Comparison of ENCODE assay signal across 1 cellular context in the genomic region with DNA sequence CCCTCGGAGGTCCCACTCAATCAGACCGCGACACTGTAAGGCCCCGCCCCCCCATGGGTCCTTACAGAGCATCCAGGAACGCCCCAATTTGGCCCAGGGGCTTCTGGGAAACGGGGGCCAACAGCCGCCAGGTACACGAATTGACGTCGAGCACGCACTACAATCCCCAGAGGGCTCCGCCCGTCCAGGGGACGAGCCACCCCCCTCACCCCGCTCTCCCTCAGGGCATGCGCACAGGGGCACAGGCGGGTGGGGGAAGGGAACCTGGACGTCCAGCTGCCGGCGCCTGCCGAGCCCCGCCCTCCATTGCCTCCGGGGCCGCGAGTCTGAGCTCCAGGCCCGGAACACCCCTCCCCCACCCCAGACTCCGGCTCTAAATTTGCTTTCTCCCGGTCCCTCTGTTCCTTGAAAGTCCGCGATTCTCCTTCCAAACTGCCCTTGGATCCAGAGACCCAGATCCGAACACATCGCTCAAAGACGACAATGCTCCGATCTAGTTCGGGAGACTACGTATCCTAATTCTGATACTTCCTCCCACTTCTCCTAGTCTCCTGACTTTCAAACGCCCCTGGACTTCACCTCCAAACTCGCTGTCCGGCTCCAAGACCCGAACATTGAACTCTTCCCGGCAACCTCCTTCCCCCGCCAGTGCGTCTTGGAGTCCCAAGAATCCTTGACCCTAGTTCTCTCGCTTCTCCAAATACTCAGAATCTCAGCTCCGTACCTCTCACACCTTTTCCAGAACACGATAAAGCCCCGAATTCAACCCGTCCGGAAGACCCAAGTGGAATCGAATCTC.
TF ChIP-seq lines count a peak whose summit lies in the region.

No MANE protein-coding gene starts in this region.

TF ChIP-seq in K562, 482 proteins besides CTCF, POLR2A, EP300 and RAD21 (continued from another document and continues in another):
- TF ChIP-seq MTA1 (IDR thresholded peaks at IDR 0.05; ENCODE audit: borderline replicate concordance) (peak; percentile 94), ELF4 (CRISPR knock-in tag; IDR thresholded peaks at IDR 0.05) (no peak; the same call in 1 of the 2 replicates), NR2C2 (CRISPR knock-in tag; IDR thresholded peaks at IDR 0.05) (peak; percentile 87), NR2C2 (tag; IDR thresholded peaks at IDR 0.05) (peak; percentile 85), MIER1 (IDR thresholded peaks at IDR 0.05; ENCODE audit: low read depth) (peak; percentile 73; the same call in 1 of the 2 replicates), CHD2 (IDR thresholded peaks at IDR 0.05; ENCODE audit: low read depth, low read length) (peak; percentile 78), TAF1 (IDR thresholded peaks at IDR 0.05; ENCODE audit: control insufficient read depth, extremely low read depth, insufficient read depth, low read length, severe bottlenecking) (peak; percentile 77), ETV5 (CRISPR knock-in tag; IDR thresholded peaks at IDR 0.05; ENCODE audit: low read depth) (peak; percentile 75; the same call in 1 of the 2 replicates), COPS2 (conservative IDR thresholded peaks at IDR 0.05) (no peak), RHOXF2B (CRISPR knock-in tag; conservative IDR thresholded peaks at IDR 0.05) (no peak), ZNF431 (CRISPR knock-in tag; IDR thresholded peaks at IDR 0.05) (no peak), SP2 (IDR thresholded peaks at IDR 0.05; ENCODE audit: extremely low read depth, low read depth, low read length, poor library complexity, severe bottlenecking) (no peak), POLR2AphosphoS2 (IDR thresholded peaks at IDR 0.05; ENCODE audit: low read length) (peak; percentile 93; the same call in 1 of the 2 replicates), HDGF (IDR thresholded peaks at IDR 0.05) (no peak), RBM15 (IDR thresholded peaks at IDR 0.05; ENCODE audit: insufficient read depth, low read length) (no peak), ZNF79 (CRISPR knock-in tag; IDR thresholded peaks at IDR 0.05; ENCODE audit: low read depth) (no peak), SMARCB1 (IDR thresholded peaks at IDR 0.05; ENCODE audit: insufficient read length, low read depth) (no peak), PRPF4 (IDR thresholded peaks at IDR 0.05; ENCODE audit: insufficient read depth, low read depth, low read length, poor library complexity, severe bottlenecking) (peak; percentile 76), POU5F1 (IDR thresholded peaks at IDR 0.05; ENCODE audit: borderline replicate concordance, low read depth, low read length, partially characterized antibody) (peak; percentile 37), FIP1L1 (IDR thresholded peaks at IDR 0.05; ENCODE audit: low read depth, low read length, poor library complexity, severe bottlenecking) (peak; percentile 85), FOXK2 (conservative IDR thresholded peaks at IDR 0.05 in 1 of 2, IDR thresholded peaks at IDR 0.05 in 1 of 2; ENCODE audit: low read depth in 2 of 2) (peak; percentile 45 to 62; a peak in 2 of 4 replicates), HIVEP1 (CRISPR knock-in tag; IDR thresholded peaks at IDR 0.05) (no peak), ZNF778 (CRISPR knock-in tag; IDR thresholded peaks at IDR 0.05) (no peak), ZNF140 (CRISPR knock-in tag; IDR thresholded peaks at IDR 0.05) (no peak), ARHGAP35 (IDR thresholded peaks at IDR 0.05; ENCODE audit: partially characterized antibody) (peak; percentile 60), U2AF1 (optimal IDR thresholded peaks at IDR 0.05; ENCODE audit: low read depth, low read length) (no peak), HDAC1 (IDR thresholded peaks at IDR 0.05) (0 out of 4 replicates have a peak, but pooled peaks of 1 of the 2 experiments have one; percentile 26), MTA2 (IDR thresholded peaks at IDR 0.05; ENCODE audit: low read depth) (no peak)
- TF ChIP-seq, protein P1, sequence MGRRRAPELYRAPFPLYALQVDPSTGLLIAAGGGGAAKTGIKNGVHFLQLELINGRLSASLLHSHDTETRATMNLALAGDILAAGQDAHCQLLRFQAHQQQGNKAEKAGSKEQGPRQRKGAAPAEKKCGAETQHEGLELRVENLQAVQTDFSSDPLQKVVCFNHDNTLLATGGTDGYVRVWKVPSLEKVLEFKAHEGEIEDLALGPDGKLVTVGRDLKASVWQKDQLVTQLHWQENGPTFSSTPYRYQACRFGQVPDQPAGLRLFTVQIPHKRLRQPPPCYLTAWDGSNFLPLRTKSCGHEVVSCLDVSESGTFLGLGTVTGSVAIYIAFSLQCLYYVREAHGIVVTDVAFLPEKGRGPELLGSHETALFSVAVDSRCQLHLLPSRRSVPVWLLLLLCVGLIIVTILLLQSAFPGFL (CRISPR knock-in tag; IDR thresholded peaks at IDR 0.05) = no peak
- TF ChIP-seq, protein P2, sequence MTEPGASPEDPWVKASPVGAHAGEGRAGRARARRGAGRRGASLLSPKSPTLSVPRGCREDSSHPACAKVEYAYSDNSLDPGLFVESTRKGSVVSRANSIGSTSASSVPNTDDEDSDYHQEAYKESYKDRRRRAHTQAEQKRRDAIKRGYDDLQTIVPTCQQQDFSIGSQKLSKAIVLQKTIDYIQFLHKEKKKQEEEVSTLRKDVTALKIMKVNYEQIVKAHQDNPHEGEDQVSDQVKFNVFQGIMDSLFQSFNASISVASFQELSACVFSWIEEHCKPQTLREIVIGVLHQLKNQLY (CRISPR knock-in tag; conservative IDR thresholded peaks at IDR 0.05) = 0 out of 4 replicates have a peak, but pooled peaks of 1 of the 2 experiments have one; percentile 62
- TF ChIP-seq, protein P3, sequence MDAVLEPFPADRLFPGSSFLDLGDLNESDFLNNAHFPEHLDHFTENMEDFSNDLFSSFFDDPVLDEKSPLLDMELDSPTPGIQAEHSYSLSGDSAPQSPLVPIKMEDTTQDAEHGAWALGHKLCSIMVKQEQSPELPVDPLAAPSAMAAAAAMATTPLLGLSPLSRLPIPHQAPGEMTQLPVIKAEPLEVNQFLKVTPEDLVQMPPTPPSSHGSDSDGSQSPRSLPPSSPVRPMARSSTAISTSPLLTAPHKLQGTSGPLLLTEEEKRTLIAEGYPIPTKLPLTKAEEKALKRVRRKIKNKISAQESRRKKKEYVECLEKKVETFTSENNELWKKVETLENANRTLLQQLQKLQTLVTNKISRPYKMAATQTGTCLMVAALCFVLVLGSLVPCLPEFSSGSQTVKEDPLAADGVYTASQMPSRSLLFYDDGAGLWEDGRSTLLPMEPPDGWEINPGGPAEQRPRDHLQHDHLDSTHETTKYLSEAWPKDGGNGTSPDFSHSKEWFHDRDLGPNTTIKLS (IDR thresholded peaks at IDR 0.05; ENCODE audit: borderline replicate concordance, low read depth) = peak; percentile 66; the same call in 1 of the 2 replicates
- TF ChIP-seq, protein P4, sequence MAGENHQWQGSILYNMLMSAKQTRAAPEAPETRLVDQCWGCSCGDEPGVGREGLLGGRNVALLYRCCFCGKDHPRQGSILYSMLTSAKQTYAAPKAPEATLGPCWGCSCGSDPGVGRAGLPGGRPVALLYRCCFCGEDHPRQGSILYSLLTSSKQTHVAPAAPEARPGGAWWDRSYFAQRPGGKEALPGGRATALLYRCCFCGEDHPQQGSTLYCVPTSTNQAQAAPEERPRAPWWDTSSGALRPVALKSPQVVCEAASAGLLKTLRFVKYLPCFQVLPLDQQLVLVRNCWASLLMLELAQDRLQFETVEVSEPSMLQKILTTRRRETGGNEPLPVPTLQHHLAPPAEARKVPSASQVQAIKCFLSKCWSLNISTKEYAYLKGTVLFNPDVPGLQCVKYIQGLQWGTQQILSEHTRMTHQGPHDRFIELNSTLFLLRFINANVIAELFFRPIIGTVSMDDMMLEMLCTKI (IDR thresholded peaks at IDR 0.05; ENCODE audit: partially characterized antibody) = no peak
- TF ChIP-seq, protein P5, sequence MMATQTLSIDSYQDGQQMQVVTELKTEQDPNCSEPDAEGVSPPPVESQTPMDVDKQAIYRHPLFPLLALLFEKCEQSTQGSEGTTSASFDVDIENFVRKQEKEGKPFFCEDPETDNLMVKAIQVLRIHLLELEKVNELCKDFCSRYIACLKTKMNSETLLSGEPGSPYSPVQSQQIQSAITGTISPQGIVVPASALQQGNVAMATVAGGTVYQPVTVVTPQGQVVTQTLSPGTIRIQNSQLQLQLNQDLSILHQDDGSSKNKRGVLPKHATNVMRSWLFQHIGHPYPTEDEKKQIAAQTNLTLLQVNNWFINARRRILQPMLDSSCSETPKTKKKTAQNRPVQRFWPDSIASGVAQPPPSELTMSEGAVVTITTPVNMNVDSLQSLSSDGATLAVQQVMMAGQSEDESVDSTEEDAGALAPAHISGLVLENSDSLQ (IDR thresholded peaks at IDR 0.05) = peak; percentile 80
- TF ChIP-seq, protein P6, sequence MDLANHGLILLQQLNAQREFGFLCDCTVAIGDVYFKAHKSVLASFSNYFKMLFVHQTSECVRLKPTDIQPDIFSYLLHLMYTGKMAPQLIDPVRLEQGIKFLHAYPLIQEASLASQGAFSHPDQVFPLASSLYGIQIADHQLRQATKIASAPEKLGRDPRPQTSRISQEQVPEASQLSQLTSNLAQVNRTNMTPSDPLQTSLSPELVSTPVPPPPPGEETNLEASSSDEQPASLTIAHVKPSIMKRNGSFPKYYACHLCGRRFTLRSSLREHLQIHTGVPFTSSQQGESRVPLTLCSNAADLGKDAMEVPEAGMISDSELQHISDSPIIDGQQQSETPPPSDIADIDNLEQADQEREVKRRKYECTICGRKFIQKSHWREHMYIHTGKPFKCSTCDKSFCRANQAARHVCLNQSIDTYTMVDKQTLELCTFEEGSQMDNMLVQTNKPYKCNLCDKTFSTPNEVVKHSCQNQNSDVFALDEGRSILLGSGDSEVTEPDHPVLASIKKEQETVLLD (IDR thresholded peaks at IDR 0.05) = peak; percentile 87
- TF ChIP-seq, protein P7, sequence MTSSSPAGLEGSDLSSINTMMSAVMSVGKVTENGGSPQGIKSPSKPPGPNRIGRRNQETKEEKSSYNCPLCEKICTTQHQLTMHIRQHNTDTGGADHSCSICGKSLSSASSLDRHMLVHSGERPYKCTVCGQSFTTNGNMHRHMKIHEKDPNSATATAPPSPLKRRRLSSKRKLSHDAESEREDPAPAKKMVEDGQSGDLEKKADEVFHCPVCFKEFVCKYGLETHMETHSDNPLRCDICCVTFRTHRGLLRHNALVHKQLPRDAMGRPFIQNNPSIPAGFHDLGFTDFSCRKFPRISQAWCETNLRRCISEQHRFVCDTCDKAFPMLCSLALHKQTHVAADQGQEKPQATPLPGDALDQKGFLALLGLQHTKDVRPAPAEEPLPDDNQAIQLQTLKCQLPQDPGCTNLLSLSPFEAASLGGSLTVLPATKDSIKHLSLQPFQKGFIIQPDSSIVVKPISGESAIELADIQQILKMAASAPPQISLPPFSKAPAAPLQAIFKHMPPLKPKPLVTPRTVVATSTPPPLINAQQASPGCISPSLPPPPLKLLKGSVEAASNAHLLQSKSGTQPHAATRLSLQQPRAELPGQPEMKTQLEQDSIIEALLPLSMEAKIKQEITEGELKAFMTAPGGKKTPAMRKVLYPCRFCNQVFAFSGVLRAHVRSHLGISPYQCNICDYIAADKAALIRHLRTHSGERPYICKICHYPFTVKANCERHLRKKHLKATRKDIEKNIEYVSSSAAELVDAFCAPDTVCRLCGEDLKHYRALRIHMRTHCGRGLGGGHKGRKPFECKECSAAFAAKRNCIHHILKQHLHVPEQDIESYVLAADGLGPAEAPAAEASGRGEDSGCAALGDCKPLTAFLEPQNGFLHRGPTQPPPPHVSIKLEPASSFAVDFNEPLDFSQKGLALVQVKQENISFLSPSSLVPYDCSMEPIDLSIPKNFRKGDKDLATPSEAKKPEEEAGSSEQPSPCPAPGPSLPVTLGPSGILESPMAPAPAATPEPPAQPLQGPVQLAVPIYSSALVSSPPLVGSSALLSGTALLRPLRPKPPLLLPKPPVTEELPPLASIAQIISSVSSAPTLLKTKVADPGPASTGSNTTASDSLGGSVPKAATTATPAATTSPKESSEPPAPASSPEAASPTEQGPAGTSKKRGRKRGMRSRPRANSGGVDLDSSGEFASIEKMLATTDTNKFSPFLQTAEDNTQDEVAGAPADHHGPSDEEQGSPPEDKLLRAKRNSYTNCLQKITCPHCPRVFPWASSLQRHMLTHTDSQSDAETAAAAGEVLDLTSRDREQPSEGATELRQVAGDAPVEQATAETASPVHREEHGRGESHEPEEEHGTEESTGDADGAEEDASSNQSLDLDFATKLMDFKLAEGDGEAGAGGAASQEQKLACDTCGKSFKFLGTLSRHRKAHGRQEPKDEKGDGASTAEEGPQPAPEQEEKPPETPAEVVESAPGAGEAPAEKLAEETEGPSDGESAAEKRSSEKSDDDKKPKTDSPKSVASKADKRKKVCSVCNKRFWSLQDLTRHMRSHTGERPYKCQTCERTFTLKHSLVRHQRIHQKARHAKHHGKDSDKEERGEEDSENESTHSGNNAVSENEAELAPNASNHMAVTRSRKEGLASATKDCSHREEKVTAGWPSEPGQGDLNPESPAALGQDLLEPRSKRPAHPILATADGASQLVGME (CRISPR knock-in tag; IDR thresholded peaks at IDR 0.05) = no peak
- TF ChIP-seq, protein P8, sequence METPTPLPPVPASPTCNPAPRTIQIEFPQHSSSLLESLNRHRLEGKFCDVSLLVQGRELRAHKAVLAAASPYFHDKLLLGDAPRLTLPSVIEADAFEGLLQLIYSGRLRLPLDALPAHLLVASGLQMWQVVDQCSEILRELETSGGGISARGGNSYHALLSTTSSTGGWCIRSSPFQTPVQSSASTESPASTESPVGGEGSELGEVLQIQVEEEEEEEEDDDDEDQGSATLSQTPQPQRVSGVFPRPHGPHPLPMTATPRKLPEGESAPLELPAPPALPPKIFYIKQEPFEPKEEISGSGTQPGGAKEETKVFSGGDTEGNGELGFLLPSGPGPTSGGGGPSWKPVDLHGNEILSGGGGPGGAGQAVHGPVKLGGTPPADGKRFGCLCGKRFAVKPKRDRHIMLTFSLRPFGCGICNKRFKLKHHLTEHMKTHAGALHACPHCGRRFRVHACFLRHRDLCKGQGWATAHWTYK (CRISPR knock-in tag; IDR thresholded peaks at IDR 0.05) = peak; percentile 36; the same call in 1 of the 2 replicates
- TF ChIP-seq, protein P9, sequence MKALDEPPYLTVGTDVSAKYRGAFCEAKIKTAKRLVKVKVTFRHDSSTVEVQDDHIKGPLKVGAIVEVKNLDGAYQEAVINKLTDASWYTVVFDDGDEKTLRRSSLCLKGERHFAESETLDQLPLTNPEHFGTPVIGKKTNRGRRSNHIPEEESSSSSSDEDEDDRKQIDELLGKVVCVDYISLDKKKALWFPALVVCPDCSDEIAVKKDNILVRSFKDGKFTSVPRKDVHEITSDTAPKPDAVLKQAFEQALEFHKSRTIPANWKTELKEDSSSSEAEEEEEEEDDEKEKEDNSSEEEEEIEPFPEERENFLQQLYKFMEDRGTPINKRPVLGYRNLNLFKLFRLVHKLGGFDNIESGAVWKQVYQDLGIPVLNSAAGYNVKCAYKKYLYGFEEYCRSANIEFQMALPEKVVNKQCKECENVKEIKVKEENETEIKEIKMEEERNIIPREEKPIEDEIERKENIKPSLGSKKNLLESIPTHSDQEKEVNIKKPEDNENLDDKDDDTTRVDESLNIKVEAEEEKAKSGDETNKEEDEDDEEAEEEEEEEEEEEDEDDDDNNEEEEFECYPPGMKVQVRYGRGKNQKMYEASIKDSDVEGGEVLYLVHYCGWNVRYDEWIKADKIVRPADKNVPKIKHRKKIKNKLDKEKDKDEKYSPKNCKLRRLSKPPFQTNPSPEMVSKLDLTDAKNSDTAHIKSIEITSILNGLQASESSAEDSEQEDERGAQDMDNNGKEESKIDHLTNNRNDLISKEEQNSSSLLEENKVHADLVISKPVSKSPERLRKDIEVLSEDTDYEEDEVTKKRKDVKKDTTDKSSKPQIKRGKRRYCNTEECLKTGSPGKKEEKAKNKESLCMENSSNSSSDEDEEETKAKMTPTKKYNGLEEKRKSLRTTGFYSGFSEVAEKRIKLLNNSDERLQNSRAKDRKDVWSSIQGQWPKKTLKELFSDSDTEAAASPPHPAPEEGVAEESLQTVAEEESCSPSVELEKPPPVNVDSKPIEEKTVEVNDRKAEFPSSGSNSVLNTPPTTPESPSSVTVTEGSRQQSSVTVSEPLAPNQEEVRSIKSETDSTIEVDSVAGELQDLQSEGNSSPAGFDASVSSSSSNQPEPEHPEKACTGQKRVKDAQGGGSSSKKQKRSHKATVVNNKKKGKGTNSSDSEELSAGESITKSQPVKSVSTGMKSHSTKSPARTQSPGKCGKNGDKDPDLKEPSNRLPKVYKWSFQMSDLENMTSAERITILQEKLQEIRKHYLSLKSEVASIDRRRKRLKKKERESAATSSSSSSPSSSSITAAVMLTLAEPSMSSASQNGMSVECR (CRISPR knock-in tag; IDR thresholded peaks at IDR 0.05) = 0 out of 2 replicates have a peak, but pooled peaks have one; percentile 58
